ENCODE assay signal across 23 cellular contexts in the genomic region with DNA sequence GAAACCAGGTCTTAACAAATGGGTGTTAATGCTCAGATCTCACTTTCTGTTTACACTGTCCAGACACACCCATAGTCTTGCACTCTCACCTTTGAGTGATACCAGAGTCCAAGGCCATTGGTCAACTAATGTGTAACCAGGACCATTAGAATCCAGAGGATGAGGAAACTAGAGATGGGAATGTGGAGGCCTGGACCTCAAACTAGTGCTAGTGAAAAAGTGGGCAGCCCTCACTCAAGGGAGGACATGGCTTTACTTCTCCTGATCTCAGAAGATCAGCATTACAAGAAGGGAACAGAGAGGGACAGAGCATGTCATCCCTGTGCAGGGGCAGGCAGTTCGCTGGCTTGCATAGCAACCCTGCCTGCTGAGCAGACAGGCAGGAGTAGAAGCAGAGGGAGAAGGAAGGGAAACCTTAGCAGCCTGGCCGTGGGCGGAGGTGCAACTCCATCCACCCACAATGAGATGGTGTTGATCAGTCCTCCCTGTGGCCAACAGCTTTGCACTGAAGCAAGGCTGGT. TPM values are rescaled to one million over a fixed set of nuclear protein-coding genes. Genes with fewer than 3 reads are reported as not detected.
DNase-seq lines count a peak whose midpoint lies in the region; ATAC-seq and TF ChIP-seq lines count a peak whose summit lies in the region.
"Had no signal": no experiment of that assay in that cellular context is flagged by ENCODE, and none has a peak within 500 bp of the region (broad histone marks: within the 10 kb centered on the region; RNA-seq: fewer than 3 reads in every experiment).

No MANE protein-coding gene starts in this region.

- peaks cover 13% of the 10 kb centered on the region for H3K27me3 Mint-ChIP-seq in activated CD8-positive, alpha-beta T cell treated with anti-CD3 and anti-CD28 coated beads for 36 hours
- peaks cover 26% of the 10 kb centered on the region for H3K27me3 Mint-ChIP-seq in activated CD8-positive, alpha-beta T cell treated with anti-CD3 and anti-CD28 coated beads, Interleukin-2, amount 10 ng/mL, durations not matched to agents 7 days and 5 days (ENCODE audit: low read depth)
- H3K27me3 Mint-ChIP-seq in WTC11 (ENCODE audit: low read depth) (peaks cover 3% of the 10 kb centered on the region; the same call in 1 of the 2 replicates), immature natural killer cell (ENCODE audit: low read depth in 3 of 3) (peaks cover 2 to 6% (median 6%) of the 10 kb centered on the region in 3 donors)

- peak; percentile 12 for DNase-seq in activated CD8-positive, alpha-beta T cell treated with anti-CD3 and anti-CD28 coated beads for 36 hours
- DNase-seq in activated CD8-positive, alpha-beta T cell treated with anti-CD3 and anti-CD28 coated beads, Interleukin-2, amount 10 ng/mL, durations not matched to agents 7 days and 5 days, result no peak
- no peak for DNase-seq in WTC11 (ENCODE audit: low spot score)
- peak; percentile 32 for DNase-seq in superior temporal gyrus (ENCODE audit: extremely low spot score)
- no peak for DNase-seq in immature natural killer cell
- no peak for DNase-seq in GM19240 (ENCODE audit: insufficient read length, low spot score)
- DNase-seq in testis, result no peak
- DNase-seq: activated CD4-positive, CD25-positive, alpha-beta regulatory T cell; CD4-positive, CD25-positive, alpha-beta regulatory T cell; central memory CD4-positive, alpha-beta T cell; DMS79 treated with DMSO at 0.1 percent for 48 hours; effector CD8-positive, alpha-beta T cell; Karpas-422; kidney; mesenchymal stem cell; NCI-H1105 treated with DMSO at 0.1 percent for 48 hours; SIG-M5; spleen; T-helper 2 cell had no signal

- no peaks in the 10 kb centered on the region for H3K4me1 ChIP-seq in testis
- H3K4me1 ChIP-seq: prostate gland, spleen had no signal

- POLR2A ChIA-PET in activated CD8-positive, alpha-beta T cell treated with anti-CD3 and anti-CD28 coated beads for 36 hours (lab: Charles Lee), result no interaction called here
- POLR2A ChIA-PET in activated CD8-positive, alpha-beta T cell treated with anti-CD3 and anti-CD28 coated beads, Interleukin-2, amount 10 ng/mL, durations not matched to agents 7 days and 5 days (lab: Charles Lee), result no interaction called here
- POLR2A ChIA-PET in WTC11 (lab: Charles Lee), result no interaction called here

- H3K27me3 ChIP-seq in testis, result no peaks in the 10 kb centered on the region

- no peak overlapping the region for H3K4me3 ChIP-seq in testis
- H3K4me3 ChIP-seq: prostate gland, spleen had no signal

- intact Hi-C loops in activated CD8-positive, alpha-beta T cell treated with anti-CD3 and anti-CD28 coated beads for 36 hours (cut with micrococcal nuclease), result no loop called here
- intact Hi-C loops in testis (cut with DNase I; ENCODE audit: low total_unique reads), result no loop called here

- WGBS in testis, 2 donors, result 67 to 77% methylated on average over 3 of the region's 3 CpGs

- no peak for ATAC-seq in activated CD8-positive, alpha-beta T cell treated with anti-CD3 and anti-CD28 coated beads for 36 hours
- ATAC-seq in activated CD8-positive, alpha-beta T cell treated with anti-CD3 and anti-CD28 coated beads, Interleukin-2, amount 10 ng/mL, durations not matched to agents 7 days and 5 days, result no peak
- ATAC-seq in HG02588 (IDR thresholded peaks at IDR 0.05; ENCODE audit: unreplicated experiment) (peak; percentile 42), WTC11 (no peak)
- ATAC-seq: natural killer cell treated with Interleukin-12 subunit alpha and Interleukin-12 subunit beta and Interleukin-15 and Interleukin-18, amount 100 ng/mL, for 72 hours; stimulated activated effector memory CD8-positive, alpha-beta T cell treated with anti-CD3 and anti-CD28 coated beads, Interleukin-12 subunit alpha, Interleukin-12 subunit beta, amount 100 ng/mL, for 72 hours had no signal

- no peaks in the 10 kb centered on the region for H3K9me3 ChIP-seq in testis
- H3K9me3 ChIP-seq: prostate gland had no signal

- no peaks in the 10 kb centered on the region for H3K36me3 ChIP-seq in testis (ENCODE audit: low read depth, missing control alignments)
- H3K36me3 ChIP-seq: prostate gland, spleen had no signal

- TF ChIP-seq POLR2A in testis (IDR thresholded peaks at IDR 0.05), result no peak

- H3K27ac Mint-ChIP-seq in activated CD8-positive, alpha-beta T cell treated with anti-CD3 and anti-CD28 coated beads for 36 hours, result no peak overlapping the region
- H3K27ac Mint-ChIP-seq in activated CD8-positive, alpha-beta T cell treated with anti-CD3 and anti-CD28 coated beads, Interleukin-2, amount 10 ng/mL, durations not matched to agents 7 days and 5 days, result no peak overlapping the region
- H3K27ac Mint-ChIP-seq in WTC11, result no peak overlapping the region
- H3K27ac Mint-ChIP-seq in immature natural killer cell, result no peak overlapping the region
- H3K27ac Mint-ChIP-seq: CD4-positive, CD25-positive, alpha-beta regulatory T cell; natural killer cell treated with Interleukin-12 subunit alpha and Interleukin-12 subunit beta and Interleukin-15 and Interleukin-18, amount 100 ng/mL, for 72 hours; stimulated activated effector memory CD8-positive, alpha-beta T cell treated with anti-CD3 and anti-CD28 coated beads, Interleukin-12 subunit alpha, Interleukin-12 subunit beta, amount 100 ng/mL, for 72 hours had no signal

- CTCF ChIA-PET in activated CD8-positive, alpha-beta T cell treated with anti-CD3 and anti-CD28 coated beads for 36 hours (lab: Charles Lee), result no interaction called here
- CTCF ChIA-PET in activated CD8-positive, alpha-beta T cell treated with anti-CD3 and anti-CD28 coated beads, Interleukin-2, amount 10 ng/mL, durations not matched to agents 7 days and 5 days (lab: Charles Lee), result no interaction called here
- CTCF ChIA-PET in WTC11 (lab: Charles Lee), result no interaction called here

- H3K4me3 Mint-ChIP-seq in activated CD8-positive, alpha-beta T cell treated with anti-CD3 and anti-CD28 coated beads for 36 hours, result no peak overlapping the region
- no peak overlapping the region for H3K4me3 Mint-ChIP-seq in activated CD8-positive, alpha-beta T cell treated with anti-CD3 and anti-CD28 coated beads, Interleukin-2, amount 10 ng/mL, durations not matched to agents 7 days and 5 days
- H3K4me3 Mint-ChIP-seq in WTC11 (no peak overlapping the region), immature natural killer cell (no peak overlapping the region)
- H3K4me3 Mint-ChIP-seq: CD4-positive, CD25-positive, alpha-beta regulatory T cell; natural killer cell treated with Interleukin-12 subunit alpha and Interleukin-12 subunit beta and Interleukin-15 and Interleukin-18, amount 100 ng/mL, for 72 hours; stimulated activated effector memory CD8-positive, alpha-beta T cell treated with anti-CD3 and anti-CD28 coated beads, Interleukin-12 subunit alpha, Interleukin-12 subunit beta, amount 100 ng/mL, for 72 hours had no signal

- no peak for TF ChIP-seq CTCF in activated CD8-positive, alpha-beta T cell treated with anti-CD3 and anti-CD28 coated beads for 36 hours (IDR thresholded peaks at IDR 0.05)
- TF ChIP-seq CTCF in WTC11 (IDR thresholded peaks at IDR 0.05) (no peak), testis (IDR thresholded peaks at IDR 0.05) (no peak)

- H3K27ac ChIP-seq in testis, result no peak overlapping the region
- H3K27ac ChIP-seq: prostate gland, spleen had no signal

- peaks cover 3% of the 10 kb centered on the region for H3K4me1 Mint-ChIP-seq in activated CD8-positive, alpha-beta T cell treated with anti-CD3 and anti-CD28 coated beads for 36 hours (ENCODE audit: low read depth)
- no peaks in the 10 kb centered on the region for H3K4me1 Mint-ChIP-seq in activated CD8-positive, alpha-beta T cell treated with anti-CD3 and anti-CD28 coated beads, Interleukin-2, amount 10 ng/mL, durations not matched to agents 7 days and 5 days (ENCODE audit: low read depth)
- no peaks in the 10 kb centered on the region for H3K4me1 Mint-ChIP-seq in WTC11
- H3K4me1 Mint-ChIP-seq in immature natural killer cell, result no peaks in the 10 kb centered on the region
- H3K4me1 Mint-ChIP-seq: stimulated activated effector memory CD8-positive, alpha-beta T cell treated with anti-CD3 and anti-CD28 coated beads, Interleukin-12 subunit alpha, Interleukin-12 subunit beta, amount 100 ng/mL, for 72 hours had no signal

- peaks cover 2% of the 10 kb centered on the region for H3K9me3 Mint-ChIP-seq in activated CD8-positive, alpha-beta T cell treated with anti-CD3 and anti-CD28 coated beads for 36 hours
- no peaks in the 10 kb centered on the region for H3K9me3 Mint-ChIP-seq in activated CD8-positive, alpha-beta T cell treated with anti-CD3 and anti-CD28 coated beads, Interleukin-2, amount 10 ng/mL, durations not matched to agents 7 days and 5 days (ENCODE audit: insufficient read depth)
- H3K9me3 Mint-ChIP-seq in WTC11 (peaks cover 4% of the 10 kb centered on the region; the same call in 1 of the 2 replicates), immature natural killer cell (peaks cover 0 to 8% (median 0%) of the 10 kb centered on the region in 6 donors)
- H3K9me3 Mint-ChIP-seq: natural killer cell treated with Interleukin-12 subunit alpha and Interleukin-12 subunit beta and Interleukin-15 and Interleukin-18, amount 100 ng/mL, for 72 hours; stimulated activated effector memory CD8-positive, alpha-beta T cell treated with anti-CD3 and anti-CD28 coated beads, Interleukin-12 subunit alpha, Interleukin-12 subunit beta, amount 100 ng/mL, for 72 hours had no signal

- no peaks in the 10 kb centered on the region for H3K36me3 Mint-ChIP-seq in activated CD8-positive, alpha-beta T cell treated with anti-CD3 and anti-CD28 coated beads for 36 hours (ENCODE audit: low read depth)
- no peaks in the 10 kb centered on the region for H3K36me3 Mint-ChIP-seq in activated CD8-positive, alpha-beta T cell treated with anti-CD3 and anti-CD28 coated beads, Interleukin-2, amount 10 ng/mL, durations not matched to agents 7 days and 5 days (ENCODE audit: low read depth)
- no peaks in the 10 kb centered on the region for H3K36me3 Mint-ChIP-seq in WTC11
- H3K36me3 Mint-ChIP-seq in immature natural killer cell, result no peaks in the 10 kb centered on the region
- H3K36me3 Mint-ChIP-seq: CD4-positive, CD25-positive, alpha-beta regulatory T cell; natural killer cell treated with Interleukin-12 subunit alpha and Interleukin-12 subunit beta and Interleukin-15 and Interleukin-18, amount 100 ng/mL, for 72 hours; stimulated activated effector memory CD8-positive, alpha-beta T cell treated with anti-CD3 and anti-CD28 coated beads, Interleukin-12 subunit alpha, Interleukin-12 subunit beta, amount 100 ng/mL, for 72 hours had no signal

TF ChIP-seq in WTC11, 78 proteins besides CTCF, POLR2A, EP300 and RAD21 (continues in another document):
- 0 out of 2 replicates have a peak, but pooled peaks have one; percentile 47 for TF ChIP-seq GABPB1 (CRISPR knock-in tag; IDR thresholded peaks at IDR 0.05)

RNA-seq across cellular contexts. Expression of a gene that starts 22.6 kb away (rescaled TPM):
- total RNA-seq in activated CD8-positive, alpha-beta T cell treated with anti-CD3 and anti-CD28 coated beads for 36 hours, result 10 to 100 TPM; 71.3 to 72.6 TPM
- total RNA-seq in activated CD8-positive, alpha-beta T cell treated with anti-CD3 and anti-CD28 coated beads, Interleukin-2, amount 10 ng/mL, durations not matched to agents 7 days and 5 days, result 10 to 100 TPM; 54.4 to 57.7 TPM
- total RNA-seq in WTC11 (2021) (100 to 118 TPM (median 101 TPM) in 3 replicates), testis (10 to 100 TPM; 55.4 to 59.7 TPM)
- polyA plus RNA-seq in immature natural killer cell (10 to 100 TPM; 52.7 to 63.9 (median 61.2) TPM), testis (ENCODE audit: insufficient read depth, low read depth, low replicate concordance) (64.5 TPM)

Comparison
In these comparisons a context has a peak if more than half of its experiments do, and no peak if none do; other contexts are left out.
1. DNase-seq: peak in activated CD8-positive, alpha-beta T cell treated with anti-CD3 and anti-CD28 coated beads for 36 hours (single experiment) and superior temporal gyrus (single experiment); none in activated CD8-positive, alpha-beta T cell treated with anti-CD3 and anti-CD28 coated beads, Interleukin-2, amount 10 ng/mL, durations not matched to agents 7 days and 5 days (single experiment), WTC11 (single experiment), immature natural killer cell (0 of 3), GM19240 (single experiment) and testis (single experiment).